In genomic region chr15:63430766-63431451, GRCh38 we compare ENCODE assay signal across 17 cellular contexts.
"Had no signal": no experiment of that assay in that cellular context is flagged by ENCODE, and none has a peak within 500 bp of the region (broad histone marks: within the 10 kb centered on the region; RNA-seq: fewer than 3 reads in every experiment).

No MANE protein-coding gene starts in this region.

- ATAC-seq: activated CD4-positive, CD25-positive, alpha-beta regulatory T cell treated with anti-CD3 and anti-CD28 coated beads, Interleukin-2, amount 50 U/mL, for 24 hours; foreskin keratinocyte; stimulated activated naive B cell treated with anti-CD40 and anti-IgM and Interleukin-4, amounts not matched to agents 10 μg/mL and 1 μg/mL and 100 μg/mL, for 72 hours had no signal

- H3K36me3 Mint-ChIP-seq: stimulated activated naive B cell treated with anti-CD40 and anti-IgM and Interleukin-4, amounts not matched to agents 10 μg/mL and 1 μg/mL and 100 μg/mL, for 72 hours had no signal

- FAIRE-seq: colon, endometrium had no signal

- H3K4me3 Mint-ChIP-seq: activated naive CD8-positive, alpha-beta T cell; stimulated activated naive B cell treated with anti-CD40 and anti-IgM and Interleukin-4, amounts not matched to agents 10 μg/mL and 1 μg/mL and 100 μg/mL, for 72 hours had no signal

- H3K27ac Mint-ChIP-seq: activated naive CD8-positive, alpha-beta T cell; stimulated activated naive B cell treated with anti-CD40 and anti-IgM and Interleukin-4, amounts not matched to agents 10 μg/mL and 1 μg/mL and 100 μg/mL, for 72 hours had no signal

- DNase-seq: activated CD4-positive, alpha-beta T cell treated with anti-CD3 and anti-CD28 coated beads, Interleukin-2, amount 50 U/mL, for 1 hour; activated CD8-positive, alpha-beta memory T cell treated with anti-CD3 and anti-CD28 coated beads for 24 hours; activated gamma-delta T cell treated with Interleukin-2 at 50 U/mL for 16 hours; amniotic stem cell; caudate nucleus; foreskin keratinocyte; glutamatergic neuron; kidney glomerular epithelial cell; mesenchymal stem cell; ovary; stimulated activated naive B cell treated with anti-CD40 and anti-IgM and Interleukin-4, amounts not matched to agents 10 μg/mL and 1 μg/mL and 100 μg/mL, for 72 hours; substantia nigra; transverse colon had no signal

- H3K4me1 ChIP-seq: foreskin keratinocyte, transverse colon had no signal

- H3K27me3 Mint-ChIP-seq: activated naive CD8-positive, alpha-beta T cell had no signal

- H3K27ac ChIP-seq: foreskin keratinocyte, ovary, transverse colon had no signal

- H3K36me3 ChIP-seq: ovary, transverse colon had no signal

- H3K9me3 ChIP-seq: ovary, transverse colon had no signal

- H3K4me3 ChIP-seq: ovary, transverse colon had no signal

- H3K27me3 ChIP-seq: foreskin keratinocyte, ovary, transverse colon had no signal
